Comparison of ENCODE assay signal across 8 cellular contexts in the genomic region with DNA sequence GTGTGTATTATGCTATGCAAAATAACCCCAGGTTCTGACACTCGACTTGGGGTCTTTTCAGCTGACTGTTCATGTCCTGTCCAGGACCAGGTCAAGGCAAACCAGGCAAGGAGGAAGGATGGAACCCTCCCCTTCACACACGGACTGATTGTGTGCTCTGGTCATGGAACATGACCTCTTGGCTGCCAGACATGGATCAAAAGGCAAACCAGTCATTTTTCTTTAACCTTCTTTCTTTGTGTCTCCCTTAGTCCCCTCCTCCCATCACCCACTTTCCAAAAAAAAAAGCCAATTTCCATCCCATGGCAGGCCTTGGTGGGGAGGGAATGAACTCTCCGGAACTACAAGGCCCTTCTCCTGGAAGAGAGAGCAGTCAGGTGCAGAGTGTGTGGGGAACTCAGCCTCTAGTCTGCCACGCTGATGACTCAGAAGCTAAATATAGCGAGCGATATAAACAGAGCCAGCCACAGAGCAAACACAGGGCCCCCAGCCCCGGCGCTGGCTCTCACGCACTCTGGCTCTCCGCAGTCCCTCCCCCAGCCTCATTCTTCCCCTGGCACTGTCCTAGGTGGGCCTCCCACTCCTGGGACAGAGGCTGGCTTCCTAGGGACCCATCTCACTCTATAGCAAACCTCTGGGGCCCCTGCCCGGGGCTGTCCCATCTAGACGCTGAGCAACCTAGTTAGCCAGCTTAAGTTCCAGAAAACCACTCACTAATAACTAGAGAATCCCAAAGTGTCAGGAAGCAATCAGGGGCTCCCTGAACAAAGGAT. TPM values are rescaled to one million over a fixed set of nuclear protein-coding genes. Genes with fewer than 3 reads are reported as not detected.
DNase-seq lines count a peak whose midpoint lies in the region; ATAC-seq and TF ChIP-seq lines count a peak whose summit lies in the region.

No MANE protein-coding gene starts in this region.

- H3K36me3 ChIP-seq in HUES64 (ENCODE audit: insufficient read depth, low read length) = no peaks in the 10 kb centered on the region
- peaks cover 81% of the 10 kb centered on the region for H3K36me3 ChIP-seq in OCI-LY3 (replicated peaks; ENCODE audit: low read depth, low read length)
- no peaks in the 10 kb centered on the region for H3K36me3 ChIP-seq in fibroblast of lung (ENCODE audit: control insufficient read depth, insufficient read depth, low read length)
- no peaks in the 10 kb centered on the region for H3K36me3 ChIP-seq in suprapubic skin

- H3K4me1 Mint-ChIP-seq in activated T-cell treated with anti-CD3 and anti-CD28 coated beads, Interleukin-2, amount 50 U/mL, for 4 hours (ENCODE audit: low read depth) = peaks cover 66% of the 10 kb centered on the region
- H3K4me1 Mint-ChIP-seq in neural crest cell = peaks cover 72% of the 10 kb centered on the region

- peak; percentile 65 for DNase-seq in DMS79 (lab: John Stamatoyannopoulos, UW)
- DNase-seq in activated T-cell treated with anti-CD3 and anti-CD28 coated beads, Interleukin-2, amount 50 U/mL, for 4 hours = peak; percentile 60
- DNase-seq in fibroblast of lung (ENCODE audit: low read depth in 2 of 2) = peak; percentile 95 to 97
- no peak for DNase-seq in neural crest cell (ENCODE audit: low read depth, low spot score)
- peak in 1 of 2 donors; percentile 72 for DNase-seq in suprapubic skin (ENCODE audit: low spot score in 2 of 2)

- H3K9ac ChIP-seq in HUES64 (ENCODE audit: low read depth, low read length) (peak overlapping the region; percentile 46), OCI-LY3 (ENCODE audit: low read length) (peak overlapping the region; percentile 86), fibroblast of lung (ENCODE audit: insufficient read depth, low read length) (peak overlapping the region; percentile 56)

- H3K4me1 ChIP-seq in HUES64 (ENCODE audit: insufficient read depth, low read length) (peaks cover 60% of the 10 kb centered on the region), OCI-LY3 (ENCODE audit: low read length) (peaks cover 100% of the 10 kb centered on the region), fibroblast of lung (ENCODE audit: control insufficient read depth, extremely low read depth, insufficient read depth, low read length) (peaks cover 58% of the 10 kb centered on the region), suprapubic skin (peaks cover 94% of the 10 kb centered on the region)

- peaks cover 3% of the 10 kb centered on the region for H3K36me3 Mint-ChIP-seq in activated T-cell treated with anti-CD3 and anti-CD28 coated beads, Interleukin-2, amount 50 U/mL, for 4 hours (ENCODE audit: insufficient read depth)
- peaks cover 2% of the 10 kb centered on the region for H3K36me3 Mint-ChIP-seq in neural crest cell (ENCODE audit: low read depth)

- H3K27ac ChIP-seq in HUES64 (ENCODE audit: low read depth, low read length) (peak overlapping the region; percentile 34; the same call in 1 of the 2 replicates), OCI-LY3 (ENCODE audit: low read length) (peak overlapping the region; percentile 99), fibroblast of lung (ENCODE audit: insufficient read depth, low read length) (peak overlapping the region; percentile 92), suprapubic skin (peak overlapping the region; percentile 88)

- WGBS in HUES64 = 40% methylated on average over 12 of the region's 12 CpGs
- 4% methylated on average over 12 of the region's 12 CpGs for WGBS in suprapubic skin

- no peaks in the 10 kb centered on the region for H3K9me3 Mint-ChIP-seq in activated T-cell treated with anti-CD3 and anti-CD28 coated beads, Interleukin-2, amount 50 U/mL, for 4 hours
- H3K9me3 Mint-ChIP-seq in neural crest cell = no peaks in the 10 kb centered on the region

- peak overlapping the region; percentile 93 for H3K4me2 ChIP-seq in OCI-LY3 (ENCODE audit: low read length)
- peak overlapping the region; percentile 68 for H3K4me2 ChIP-seq in fibroblast of lung (ENCODE audit: extremely low read depth, insufficient read depth, low read length)

- H3K27me3 Mint-ChIP-seq in activated T-cell treated with anti-CD3 and anti-CD28 coated beads, Interleukin-2, amount 50 U/mL, for 4 hours (ENCODE audit: low read depth) = no peaks in the 10 kb centered on the region
- no peaks in the 10 kb centered on the region for H3K27me3 Mint-ChIP-seq in neural crest cell (ENCODE audit: low read depth)

- ATAC-seq in GM21576 (IDR thresholded peaks at IDR 0.05; ENCODE audit: unreplicated experiment) = peak; percentile 77
- ATAC-seq in activated T-cell treated with anti-CD3 and anti-CD28 coated beads, Interleukin-2, amount 50 U/mL, for 4 hours = peak; percentile 93 to 97

- H3K27ac Mint-ChIP-seq in neural crest cell (ENCODE audit: unreplicated experiment) = peak overlapping the region; percentile 97

- H3K4me3 ChIP-seq in HUES64 (ENCODE audit: low read length) = no peak overlapping the region
- H3K4me3 ChIP-seq in OCI-LY3 (ENCODE audit: low read length) = peak overlapping the region; percentile 68
- H3K4me3 ChIP-seq in fibroblast of lung (replicated peaks in 1 of 4; ENCODE audit: control extremely low read depth in 1 of 4, insufficient read depth in 1 of 4, low read depth in 3 of 4, low read length in 4 of 4) = peak overlapping the region in 1 of 4 experiments; percentile 32
- H3K4me3 ChIP-seq in suprapubic skin = no peak overlapping the region

- peaks cover 94% of the 10 kb centered on the region for H3K79me2 ChIP-seq in OCI-LY3 (ENCODE audit: low read length)
- no peaks in the 10 kb centered on the region for H3K79me2 ChIP-seq in fibroblast of lung (ENCODE audit: control insufficient read depth, insufficient read depth, low read length)

- no peak for TF ChIP-seq CTCF in OCI-LY3 (IDR thresholded peaks at IDR 0.05; ENCODE audit: low read depth, low read length)
- no peak for TF ChIP-seq CTCF in fibroblast of lung (conservative IDR thresholded peaks at IDR 0.05 in 1 of 2, IDR thresholded peaks at IDR 0.05 in 1 of 2; ENCODE audit: low read depth in 1 of 2, low read length in 2 of 2)
- no peak for TF ChIP-seq CTCF in neural crest cell (conservative IDR thresholded peaks at IDR 0.05)
- TF ChIP-seq CTCF in suprapubic skin (IDR thresholded peaks at IDR 0.05) = no peak

- TF ChIP-seq POLR2A in suprapubic skin (IDR thresholded peaks at IDR 0.05) = no peak

- no peaks in the 10 kb centered on the region for H3K27me3 ChIP-seq in HUES64 (ENCODE audit: insufficient read depth, low read length)
- H3K27me3 ChIP-seq in OCI-LY3 (ENCODE audit: low read depth, low read length) = no peaks in the 10 kb centered on the region
- no peaks in the 10 kb centered on the region for H3K27me3 ChIP-seq in fibroblast of lung (ENCODE audit: control insufficient read depth, insufficient read depth, low read length)
- no peaks in the 10 kb centered on the region for H3K27me3 ChIP-seq in suprapubic skin

- no peak overlapping the region for H2AFZ ChIP-seq in OCI-LY3 (ENCODE audit: low read depth, low read length)
- H2AFZ ChIP-seq in fibroblast of lung (ENCODE audit: low read length) = no peak overlapping the region

- H4K20me1 ChIP-seq in OCI-LY3 (ENCODE audit: insufficient read depth, low read length) = peaks cover 23% of the 10 kb centered on the region
- H4K20me1 ChIP-seq in fibroblast of lung (ENCODE audit: control insufficient read depth, extremely low read depth, insufficient read depth, low read length) = no peaks in the 10 kb centered on the region

- peak overlapping the region; percentile 69 for H3K4me3 Mint-ChIP-seq in activated T-cell treated with anti-CD3 and anti-CD28 coated beads, Interleukin-2, amount 50 U/mL, for 4 hours
- peak overlapping the region; percentile 74 for H3K4me3 Mint-ChIP-seq in neural crest cell

- TF ChIP-seq EP300 in suprapubic skin (IDR thresholded peaks at IDR 0.05) = no peak

- H3K9me3 ChIP-seq in HUES64 (ENCODE audit: insufficient read depth, low read depth, low read length) = no peaks in the 10 kb centered on the region
- no peaks in the 10 kb centered on the region for H3K9me3 ChIP-seq in OCI-LY3 (ENCODE audit: insufficient read depth, low read length)
- no peaks in the 10 kb centered on the region for H3K9me3 ChIP-seq in fibroblast of lung (ENCODE audit: control insufficient read depth, insufficient read depth, low read depth, low read length)
- no peaks in the 10 kb centered on the region for H3K9me3 ChIP-seq in suprapubic skin

RNA-seq across cellular contexts. Expression of a gene that starts 10.0 kb away (rescaled TPM):
- 8.2 TPM for polyA plus RNA-seq in HUES64 (2013, experiment 1 of 2)
- polyA plus RNA-seq in HUES64 (2013, experiment 2 of 2) = 12.5 TPM
- total RNA-seq in activated T-cell treated with anti-CD3 and anti-CD28 coated beads, Interleukin-2, amount 50 U/mL, for 4 hours = 1 to 10 TPM; 3.1 to 7.1 (median 6.6) TPM
- 8.6 and 9.5 TPM in 2 replicates for total RNA-seq in fibroblast of lung
- 2.2 TPM in 2 replicates for polyA plus RNA-seq in fibroblast of lung
- polyA plus RNA-seq in fibroblast of lung (2012) = 1.4 and 2.1 TPM in 2 replicates
- polyA minus RNA-seq in fibroblast of lung (ENCODE audit: low replicate concordance) = 6.4 and 13.5 TPM in 2 replicates
- 18.0 and 23.0 TPM in 2 replicates for total RNA-seq in neural crest cell
- total RNA-seq in suprapubic skin = 10 to 100 TPM in 2 of 4 donors, 1 to 10 TPM in 2; 2.6 to 11.1 (median 9.8) TPM

RNA-seq across cellular contexts. Expression of a gene that starts 59.7 kb away (rescaled TPM):
- polyA plus RNA-seq in HUES64 (2013, experiment 1 of 2) = 412 TPM
- 434 TPM for polyA plus RNA-seq in HUES64 (2013, experiment 2 of 2)
- 100 to 1,000 TPM; 186 to 222 (median 214) TPM for total RNA-seq in activated T-cell treated with anti-CD3 and anti-CD28 coated beads, Interleukin-2, amount 50 U/mL, for 4 hours
- total RNA-seq in fibroblast of lung (162 and 174 TPM in 2 replicates), neural crest cell (229 and 234 TPM in 2 replicates), suprapubic skin (100 to 1,000 TPM; 161 to 218 (median 170) TPM)
- 434 and 465 TPM in 2 replicates for polyA plus RNA-seq in fibroblast of lung
- polyA plus RNA-seq in fibroblast of lung (2012) = 342 and 345 TPM in 2 replicates
- polyA minus RNA-seq in fibroblast of lung (ENCODE audit: low replicate concordance) = 9.0 and 17.0 TPM in 2 replicates

Comparison
In these comparisons a context has a peak if more than half of its experiments do, and no peak if none do; other contexts are left out.
1. H3K27ac ChIP-seq: peak in every context shown above with its lines; median percentile 99 in OCI-LY3; 92 in fibroblast of lung; 88 in suprapubic skin; 34 in HUES64.